In genomic region chr2:163664610-163665009, GRCh38 we compare ENCODE assay signal across 15 cellular contexts.
DNase-seq lines count a peak whose midpoint lies in the region; ATAC-seq and TF ChIP-seq lines count a peak whose summit lies in the region.
"Had no signal": no experiment of that assay in that cellular context is flagged by ENCODE, and none has a peak within 500 bp of the region (broad histone marks: within the 10 kb centered on the region; RNA-seq: fewer than 3 reads in every experiment).

No MANE protein-coding gene starts in this region.

- H3K27ac ChIP-seq in neuronal stem cell (replicated peaks; ENCODE audit: low read length), result peak overlapping the region; percentile 44
- H3K27ac ChIP-seq in spleen, result no peak overlapping the region

- H2AK5ac ChIP-seq in neuronal stem cell (ENCODE audit: low read depth, low read length), result no peak overlapping the region

- TF ChIP-seq POLR2A in spleen (IDR thresholded peaks at IDR 0.05), result no peak

- H2BK15ac ChIP-seq in neuronal stem cell (ENCODE audit: low read length), result no peak overlapping the region

- no CpG with 5 or more reads among the region's 5 CpGs for WGBS in neuronal stem cell (ENCODE audit: extremely low coverage in 2 of 2, insufficient read length in 2 of 2, insufficient replicate concordance in 1 of 2), 2 donors
- WGBS in spleen, 5 donors, result 75 to 87% (median 81%) methylated on average over 5 of the region's 5 CpGs

- peak; percentile 82 for DNase-seq in EH (ENCODE audit: low read depth)
- peak; percentile 75 for DNase-seq in NCI-H226
- DNase-seq in dedifferentiated amniotic fluid mesenchymal stem cell (ENCODE audit: extremely low spot score), result peak; percentile 54
- DNase-seq in neuronal stem cell (ENCODE audit: low spot score), result no peak
- DNase-seq in OCI-M2 (lab: John Stamatoyannopoulos, UW; ENCODE audit: unreplicated experiment), result no peak
- no peak for DNase-seq in spleen
- DNase-seq in NAMALWA (ENCODE audit: low spot score), result no peak
- DNase-seq: activated naive CD8-positive, alpha-beta T cell treated with anti-CD3 and anti-CD28 coated beads, Interleukin-2, amount 50 U/mL, for 24 hours; activated T-cell treated with anti-CD3 and anti-CD28 coated beads, Interleukin-2, amount 50 U/mL, for 24 hours; dermis blood vessel endothelial cell; kidney; NCI-H1092 treated with DMSO at 0.1 percent for 48 hours; OCI-M1; T-helper 17 cell had no signal

- no peak overlapping the region for H3K14ac ChIP-seq in neuronal stem cell (ENCODE audit: low read length)

- no peak overlapping the region for H3K23ac ChIP-seq in neuronal stem cell (ENCODE audit: low read depth, low read length, poor library complexity)

- no peak for ATAC-seq in GM18511 (IDR thresholded peaks at IDR 0.05; ENCODE audit: unreplicated experiment)
- ATAC-seq: activated naive CD8-positive, alpha-beta T cell treated with anti-CD3 and anti-CD28 coated beads, Interleukin-2, amount 50 U/mL, for 24 hours; T-helper 17 cell had no signal

- no peak overlapping the region for H4K91ac ChIP-seq in neuronal stem cell (ENCODE audit: low read depth, low read length, poor library complexity)

- no peak overlapping the region for H2AFZ ChIP-seq in neuronal stem cell (ENCODE audit: low read length)

- H3K9me3 ChIP-seq in neuronal stem cell (replicated peaks in 1 of 2; ENCODE audit: control insufficient read depth in 2 of 2, insufficient read depth in 1 of 2, low read depth in 1 of 2, low read length in 2 of 2) (peaks cover 0 to 3% of the 10 kb centered on the region in 2 donors), spleen (peaks cover 0 to 8% (median 0%) of the 10 kb centered on the region in 8 donors)

- H3K36me3 ChIP-seq in neuronal stem cell (replicated peaks in 1 of 2; ENCODE audit: control insufficient read depth in 2 of 2, insufficient read depth in 2 of 2, low read length in 2 of 2) (peaks cover 2 to 12% of the 10 kb centered on the region in 2 donors), spleen (no peaks in the 10 kb centered on the region)

- H3K4me3 ChIP-seq in neuronal stem cell (ENCODE audit: low read length in 2 of 2) (no peak overlapping the region), spleen (no peak overlapping the region)

- no peak overlapping the region for H3K18ac ChIP-seq in neuronal stem cell (ENCODE audit: low read length)

- H3K27me3 ChIP-seq in neuronal stem cell (ENCODE audit: control insufficient read depth in 3 of 3, insufficient read depth in 3 of 3, low read depth in 1 of 3, low read length in 3 of 3), result no peaks in the 10 kb centered on the region
- no peaks in the 10 kb centered on the region for H3K27me3 ChIP-seq in spleen (replicated peaks in 1 of 7)

- H3K4me2 ChIP-seq in neuronal stem cell (ENCODE audit: insufficient read depth, low read length, poor library complexity, severe bottlenecking), result no peak overlapping the region

- intact Hi-C loops in spleen (cut with DNase I; ENCODE audit: low total_unique reads), result no loop called here

- no peak overlapping the region for H3K4ac ChIP-seq in neuronal stem cell (ENCODE audit: low read length)

- H2BK120ac ChIP-seq in neuronal stem cell (ENCODE audit: low read depth, low read length), result no peak overlapping the region

- H3K79me1 ChIP-seq in neuronal stem cell (ENCODE audit: low read depth, low read length), result peaks cover 2% of the 10 kb centered on the region

- H4K8ac ChIP-seq in neuronal stem cell (ENCODE audit: low read depth, low read length), result no peak overlapping the region

- H2BK12ac ChIP-seq in neuronal stem cell (ENCODE audit: low read length), result no peak overlapping the region

- H3K9ac ChIP-seq in neuronal stem cell (ENCODE audit: low read depth, low read length, poor library complexity), result no peak overlapping the region

- H2BK5ac ChIP-seq in neuronal stem cell (ENCODE audit: low read length), result no peak overlapping the region

- TF ChIP-seq CTCF in spleen (IDR thresholded peaks at IDR 0.05 in 8 of 11, conservative IDR thresholded peaks at IDR 0.05 in 3 of 11), result no peak

- H3K4me1 ChIP-seq in neuronal stem cell (ENCODE audit: control insufficient read depth in 2 of 2, insufficient read depth in 1 of 2, low read depth in 1 of 2, low read length in 2 of 2), result peaks cover 0 to 7% of the 10 kb centered on the region in 2 donors
- peaks cover 0 to 10% (median 0%) of the 10 kb centered on the region in 6 donors for H3K4me1 ChIP-seq in spleen

Comparison
In these comparisons a context has a peak if more than half of its experiments do, and no peak if none do; other contexts are left out.
1. DNase-seq: peak in EH (single experiment), NCI-H226 (single experiment) and dedifferentiated amniotic fluid mesenchymal stem cell (single experiment); none in neuronal stem cell (single experiment), OCI-M2 (single experiment), spleen (single experiment) and NAMALWA (single experiment).